14 cellular contexts compared by ENCODE assay signal in genomic region chr7:50226669-50227068, GRCh38.
DNase-seq lines count a peak whose midpoint lies in the region; ATAC-seq lines count a peak whose summit lies in the region.
"Had no signal": no experiment of that assay in that cellular context is flagged by ENCODE, and none has a peak within 500 bp of the region (broad histone marks: within the 10 kb centered on the region; RNA-seq: fewer than 3 reads in every experiment).

No MANE protein-coding gene starts in this region.

- ATAC-seq in HG02852 (IDR thresholded peaks at IDR 0.05; ENCODE audit: unreplicated experiment): peak; percentile 83
- peak; percentile 92 for ATAC-seq in stimulated activated effector memory CD8-positive, alpha-beta T cell treated with anti-CD3 and anti-CD28 coated beads, Interleukin-12 subunit alpha, Interleukin-12 subunit beta, amount 100 ng/mL, for 72 hours
- no peak for ATAC-seq in HG03571 (IDR thresholded peaks at IDR 0.05; ENCODE audit: unreplicated experiment)
- ATAC-seq: esophagus mucosa, GM23338, left lobe of liver, SK-N-SH treated with all-trans-retinoic acid at 6 μM for 48 hours had no signal

- DNase-seq in activated naive CD4-positive, alpha-beta T cell treated with anti-CD3 and anti-CD28 coated beads for 36 hours: peak; percentile 80
- no peak for DNase-seq in activated naive CD4-positive, alpha-beta T cell (lab: John Stamatoyannopoulos, UW)
- peak; percentile 75 for DNase-seq in activated CD4-positive, alpha-beta memory T cell treated with anti-CD3 and anti-CD28 coated beads for 36 hours
- peak in 1 of 2 donors; percentile 63 for DNase-seq in stimulated activated effector memory CD8-positive, alpha-beta T cell treated with anti-CD3 and anti-CD28 coated beads, Interleukin-12 subunit alpha, Interleukin-12 subunit beta, amount 100 ng/mL, for 72 hours (ENCODE audit: low spot score in 2 of 2)
- no peak for DNase-seq in NAMALWA (ENCODE audit: low spot score)
- DNase-seq in cerebellum (ENCODE audit: low spot score): no peak
- DNase-seq: DND-41, WERI-Rb-1 had no signal

- H3K27me3 Mint-ChIP-seq in activated naive CD4-positive, alpha-beta T cell treated with anti-CD3 and anti-CD28 coated beads for 36 hours (ENCODE audit: low read depth): no peaks in the 10 kb centered on the region
- no peaks in the 10 kb centered on the region for H3K27me3 Mint-ChIP-seq in activated CD4-positive, alpha-beta memory T cell treated with anti-CD3 and anti-CD28 coated beads for 36 hours

- peaks cover 25% of the 10 kb centered on the region for H3K9me3 Mint-ChIP-seq in activated naive CD4-positive, alpha-beta T cell treated with anti-CD3 and anti-CD28 coated beads for 36 hours
- peaks cover 34% of the 10 kb centered on the region for H3K9me3 Mint-ChIP-seq in activated CD4-positive, alpha-beta memory T cell treated with anti-CD3 and anti-CD28 coated beads for 36 hours
- H3K9me3 Mint-ChIP-seq in stimulated activated effector memory CD8-positive, alpha-beta T cell treated with anti-CD3 and anti-CD28 coated beads, Interleukin-12 subunit alpha, Interleukin-12 subunit beta, amount 100 ng/mL, for 72 hours: peaks cover 14% of the 10 kb centered on the region

- POLR2A ChIA-PET in activated CD4-positive, alpha-beta memory T cell treated with anti-CD3 and anti-CD28 coated beads for 36 hours (lab: Charles Lee): interaction anchor here (1.0 to 2.3 kb wide), 7 partner anchors 16 to 134 kb away, joined by 3 to 9 read pairs (median 4); no protein-coding TSS in a partner anchor

- peaks cover 12% of the 10 kb centered on the region for H3K36me3 Mint-ChIP-seq in activated naive CD4-positive, alpha-beta T cell treated with anti-CD3 and anti-CD28 coated beads for 36 hours (ENCODE audit: low read depth)
- peaks cover 20% of the 10 kb centered on the region for H3K36me3 Mint-ChIP-seq in activated CD4-positive, alpha-beta memory T cell treated with anti-CD3 and anti-CD28 coated beads for 36 hours
- H3K36me3 Mint-ChIP-seq in stimulated activated effector memory CD8-positive, alpha-beta T cell treated with anti-CD3 and anti-CD28 coated beads, Interleukin-12 subunit alpha, Interleukin-12 subunit beta, amount 100 ng/mL, for 72 hours: no peaks in the 10 kb centered on the region

- CTCF ChIA-PET in activated naive CD4-positive, alpha-beta T cell treated with anti-CD3 and anti-CD28 coated beads for 36 hours (lab: Charles Lee): interaction anchor here (0.6 to 4.3 kb wide), 15 partner anchors 12 to 191 kb away, joined by 3 to 39 read pairs (median 7); no protein-coding TSS in a partner anchor
- CTCF ChIA-PET in activated CD4-positive, alpha-beta memory T cell treated with anti-CD3 and anti-CD28 coated beads for 36 hours (lab: Charles Lee): interaction anchor here (0.7 to 5.7 kb wide), 18 partner anchors 10 to 191 kb away, joined by 3 to 42 read pairs (median 5); no protein-coding TSS in a partner anchor

- H3K4me3 Mint-ChIP-seq in activated naive CD4-positive, alpha-beta T cell treated with anti-CD3 and anti-CD28 coated beads for 36 hours: peak overlapping the region; percentile 3
- H3K4me3 Mint-ChIP-seq in activated CD4-positive, alpha-beta memory T cell treated with anti-CD3 and anti-CD28 coated beads for 36 hours: peak overlapping the region; percentile 42
- H3K4me3 Mint-ChIP-seq in stimulated activated effector memory CD8-positive, alpha-beta T cell treated with anti-CD3 and anti-CD28 coated beads, Interleukin-12 subunit alpha, Interleukin-12 subunit beta, amount 100 ng/mL, for 72 hours: peak overlapping the region; percentile 40
- H3K4me3 Mint-ChIP-seq: GM23338 had no signal

- H3K4me1 Mint-ChIP-seq in activated naive CD4-positive, alpha-beta T cell treated with anti-CD3 and anti-CD28 coated beads for 36 hours (ENCODE audit: low read depth): peaks cover 37% of the 10 kb centered on the region
- peaks cover 36% of the 10 kb centered on the region for H3K4me1 Mint-ChIP-seq in activated CD4-positive, alpha-beta memory T cell treated with anti-CD3 and anti-CD28 coated beads for 36 hours (ENCODE audit: low read depth)
- peaks cover 27% of the 10 kb centered on the region for H3K4me1 Mint-ChIP-seq in stimulated activated effector memory CD8-positive, alpha-beta T cell treated with anti-CD3 and anti-CD28 coated beads, Interleukin-12 subunit alpha, Interleukin-12 subunit beta, amount 100 ng/mL, for 72 hours

- intact Hi-C loops in activated naive CD4-positive, alpha-beta T cell treated with anti-CD3 and anti-CD28 coated beads for 36 hours (cut with micrococcal nuclease): loop anchor here (1.0 to 2.0 kb wide), 6 partner anchors 17 to 141 kb away; no protein-coding TSS in a partner anchor
- intact Hi-C loops in activated CD4-positive, alpha-beta memory T cell treated with anti-CD3 and anti-CD28 coated beads for 36 hours (cut with micrococcal nuclease): loop anchor here (1.0 to 2.0 kb wide), 3 partner anchors 16 to 39 kb away; no protein-coding TSS in a partner anchor

- peak overlapping the region; percentile 81 for H3K27ac Mint-ChIP-seq in activated naive CD4-positive, alpha-beta T cell treated with anti-CD3 and anti-CD28 coated beads for 36 hours
- peak overlapping the region; percentile 68 for H3K27ac Mint-ChIP-seq in activated CD4-positive, alpha-beta memory T cell treated with anti-CD3 and anti-CD28 coated beads for 36 hours
- no peak overlapping the region for H3K27ac Mint-ChIP-seq in stimulated activated effector memory CD8-positive, alpha-beta T cell treated with anti-CD3 and anti-CD28 coated beads, Interleukin-12 subunit alpha, Interleukin-12 subunit beta, amount 100 ng/mL, for 72 hours
- H3K27ac Mint-ChIP-seq: GM23338 had no signal

Comparison
In these comparisons a context has a peak if more than half of its experiments do, and no peak if none do; other contexts are left out.
1. DNase-seq: peak in activated naive CD4-positive, alpha-beta T cell treated with anti-CD3 and anti-CD28 coated beads for 36 hours (single experiment) and activated CD4-positive, alpha-beta memory T cell treated with anti-CD3 and anti-CD28 coated beads for 36 hours (single experiment); none in activated naive CD4-positive, alpha-beta T cell (0 of 4), NAMALWA (single experiment) and cerebellum (single experiment).
2. Peak in every context shown above with its lines, with median percentiles within 50 percentile points of each other: H3K4me3 Mint-ChIP-seq.